ENCODE assay signal across 30 cellular contexts in the genomic region with DNA sequence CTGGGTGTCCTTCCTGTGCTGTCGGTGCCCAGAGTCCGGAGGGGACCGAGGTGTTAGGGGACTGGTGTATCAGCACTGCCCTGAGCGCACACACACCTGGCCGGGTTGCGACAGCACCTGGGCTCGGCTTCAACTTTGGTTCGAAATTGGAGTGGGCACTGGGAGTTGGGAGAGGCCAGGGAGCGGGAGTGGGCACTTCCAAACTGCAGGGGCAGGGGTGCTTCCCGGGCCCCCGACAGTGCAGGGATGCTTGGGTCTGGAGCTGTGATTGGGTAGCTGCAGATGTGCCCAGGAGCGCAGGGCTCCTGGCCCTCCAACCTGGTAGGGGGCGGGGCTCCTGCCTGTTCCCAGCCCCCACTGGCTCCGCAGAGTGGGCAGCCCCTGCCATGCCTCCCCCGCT.
"Had no signal": no experiment of that assay in that cellular context is flagged by ENCODE, and none has a peak within 500 bp of the region (broad histone marks: within the 10 kb centered on the region; RNA-seq: fewer than 3 reads in every experiment).

No MANE protein-coding gene starts in this region.

- DNase-seq: hippocampal formation; immature natural killer cell; left ventricle myocardium superior; lower lobe of right lung; mammary epithelial cell; mesenchymal stem cell; naive thymus-derived CD8-positive, alpha-beta T cell; occipital lobe; right lobe of liver; stimulated activated CD4-positive, alpha-beta T cell treated with anti-CD3 and anti-CD28 coated beads, Interleukin-1b, Interleukin-23, amount 100 ng/mL, for 48 hours; stimulated activated CD4-positive, alpha-beta T cell treated with anti-CD3 and anti-CD28 coated beads, Interleukin-2, amount 100 ng/mL, for 48 hours; stimulated activated CD4-positive, alpha-beta T cell treated with anti-CD3 and anti-CD28 coated beads, Interleukin-4, amount 100 ng/mL, for 4 hours; stimulated activated CD8-positive, alpha-beta memory T cell treated with anti-CD3 and anti-CD28 coated beads, Interleukin-4, amount 100 ng/mL, for 48 hours; stimulated activated naive CD4-positive, alpha-beta T cell treated with Interleukin-2 at 50 U/mL for 16 hours; stimulated activated naive CD8-positive, alpha-beta T cell treated with anti-CD3 and anti-CD28 coated beads, Interleukin-15, amount 100 ng/mL, for 72 hours; substantia nigra; testis; thyroid gland; transverse colon; upper lobe of right lung had no signal

- H3K27me3 Mint-ChIP-seq: stimulated activated memory B cell treated with anti-CD40 and anti-IgM and Interleukin-4, amounts not matched to agents 10 μg/mL and 1 μg/mL and 100 μg/mL, for 72 hours; stimulated activated naive CD8-positive, alpha-beta T cell treated with anti-CD3 and anti-CD28 coated beads, Interleukin-15, amount 100 ng/mL, for 72 hours had no signal

- H3K9me3 ChIP-seq: lower lobe of right lung, neutrophil, right atrium auricular region, testis, thyroid gland, transverse colon, upper lobe of right lung had no signal

- FAIRE-seq: islet of Langerhans, urothelium cell line had no signal

- H3K36me3 ChIP-seq: lower lobe of right lung, neutrophil, right atrium auricular region, right lobe of liver, thyroid gland, transverse colon, upper lobe of right lung had no signal

- H3K27me3 ChIP-seq: neutrophil, right atrium auricular region, right lobe of liver, testis, thyroid gland, transverse colon, upper lobe of right lung had no signal

- ATAC-seq: left lobe of liver; left ventricle myocardium superior; lower lobe of right lung; naive thymus-derived CD8-positive, alpha-beta T cell; right lobe of liver; stimulated activated memory B cell treated with anti-CD40 and anti-IgM and Interleukin-4, amounts not matched to agents 10 μg/mL and 1 μg/mL and 100 μg/mL, for 72 hours; stimulated activated naive CD8-positive, alpha-beta T cell treated with anti-CD3 and anti-CD28 coated beads, Interleukin-15, amount 100 ng/mL, for 72 hours; upper lobe of right lung had no signal

- H3K4me2 ChIP-seq: smooth muscle cell had no signal

- H3K4me1 ChIP-seq: lower lobe of right lung, parathyroid adenoma, right atrium auricular region, right lobe of liver, testis, thyroid gland, transverse colon, upper lobe of right lung had no signal

- H3K27ac ChIP-seq: lower lobe of right lung, neutrophil, parathyroid adenoma, right atrium auricular region, right lobe of liver, testis, thyroid gland, transverse colon, upper lobe of right lung had no signal

- H3K4me3 ChIP-seq: lower lobe of right lung, right atrium auricular region, right lobe of liver, smooth muscle cell, testis, thyroid gland, transverse colon, upper lobe of right lung had no signal

- H3K27ac Mint-ChIP-seq: immature natural killer cell; nephron; stimulated activated memory B cell treated with anti-CD40 and anti-IgM and Interleukin-4, amounts not matched to agents 10 μg/mL and 1 μg/mL and 100 μg/mL, for 72 hours; stimulated activated naive CD8-positive, alpha-beta T cell treated with anti-CD3 and anti-CD28 coated beads, Interleukin-15, amount 100 ng/mL, for 72 hours had no signal

- H2AFZ ChIP-seq: parathyroid adenoma had no signal

- H3K9ac ChIP-seq: parathyroid adenoma had no signal

- H3K4me3 Mint-ChIP-seq: immature natural killer cell; naive thymus-derived CD8-positive, alpha-beta T cell; nephron; neural crest cell; stimulated activated memory B cell treated with anti-CD40 and anti-IgM and Interleukin-4, amounts not matched to agents 10 μg/mL and 1 μg/mL and 100 μg/mL, for 72 hours; stimulated activated naive CD8-positive, alpha-beta T cell treated with anti-CD3 and anti-CD28 coated beads, Interleukin-15, amount 100 ng/mL, for 72 hours had no signal
